22 cellular contexts compared by ENCODE assay signal in the genomic region with DNA sequence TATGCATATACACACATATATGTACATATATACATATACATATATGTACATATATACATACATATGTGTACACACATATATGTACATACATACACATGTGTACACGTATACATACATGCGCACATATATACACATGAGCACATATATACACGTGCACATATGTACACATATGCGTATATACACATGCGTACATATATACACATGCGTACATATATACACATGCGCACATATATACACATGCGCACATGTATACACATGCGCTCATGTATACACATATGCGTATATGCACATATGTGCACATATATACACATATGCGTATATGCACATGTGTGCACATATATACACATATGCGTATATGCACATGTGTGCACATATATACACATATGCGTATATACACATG.
DNase-seq lines count a peak whose midpoint lies in the region; ATAC-seq, FAIRE-seq and TF ChIP-seq lines count a peak whose summit lies in the region.
"Had no signal": no experiment of that assay in that cellular context is flagged by ENCODE, and none has a peak within 500 bp of the region (broad histone marks: within the 10 kb centered on the region; RNA-seq: fewer than 3 reads in every experiment).

No MANE protein-coding gene starts in this region.

- H3K36me3 Mint-ChIP-seq in endodermal cell (ENCODE audit: low read depth): no peaks in the 10 kb centered on the region
- H3K36me3 Mint-ChIP-seq: CD14-positive monocyte; CD8-positive, alpha-beta memory T cell had no signal

- H3K4me3 Mint-ChIP-seq in endodermal cell: no peak overlapping the region
- H3K4me3 Mint-ChIP-seq: CD14-positive monocyte; CD4-positive, alpha-beta T cell; CD8-positive, alpha-beta memory T cell; HFFc6 had no signal

- 88% methylated on average over 13 of the region's 13 CpGs for WGBS in HepG2 (ENCODE audit: low lambda C conversion rate)
- 93% methylated on average over 13 of the region's 13 CpGs for WGBS in right lobe of liver (ENCODE audit: insufficient coverage, low coverage, low lambda C conversion rate, missing lambda C conversion rate)
- WGBS in endodermal cell (ENCODE audit: insufficient coverage in 1 of 2, insufficient read length in 1 of 2), 2 experiments: 94 to 97% methylated on average over 11 to 13 of the region's 13 CpGs

- H3K9ac ChIP-seq in HepG2 (ENCODE audit: insufficient read depth, low read depth, low read length): no peak overlapping the region
- H3K9ac ChIP-seq in endodermal cell (ENCODE audit: extremely low read depth, low read length, poor library complexity, severe bottlenecking): no peak overlapping the region
- H3K9ac ChIP-seq: BLaER1 treated with 17β-estradiol and CSF1 and Interleukin-3, amounts not matched to agents 10 nM and 100 nM had no signal

- intact Hi-C loops in HepG2 (cut with micrococcal nuclease; ENCODE audit: unreplicated experiment): no loop called here
- intact Hi-C loops in right lobe of liver (cut with DNase I): no loop called here

- H3K27ac Mint-ChIP-seq in endodermal cell: no peak overlapping the region
- H3K27ac Mint-ChIP-seq: CD14-positive monocyte; CD4-positive, alpha-beta T cell; CD8-positive, alpha-beta memory T cell; HFFc6 had no signal

- no peaks in the 10 kb centered on the region for H4K20me1 ChIP-seq in HepG2 (ENCODE audit: insufficient read depth, low read length)
- H4K20me1 ChIP-seq: BLaER1 treated with 17β-estradiol and CSF1 and Interleukin-3, amounts not matched to agents 10 nM and 100 nM had no signal

- H3K27me3 ChIP-seq in HepG2 (ENCODE audit: control insufficient read depth in 1 of 2, insufficient read depth in 2 of 2, low read length in 2 of 2) (no peaks in the 10 kb centered on the region), right lobe of liver (no peaks in the 10 kb centered on the region), endodermal cell (ENCODE audit: control insufficient read depth, insufficient read depth, low read length, poor library complexity, severe bottlenecking) (no peaks in the 10 kb centered on the region)
- H3K27me3 ChIP-seq: BE2C; BLaER1 treated with 17β-estradiol and CSF1 and Interleukin-3, amounts not matched to agents 10 nM and 100 nM had no signal

- H3K4me3 ChIP-seq in HepG2 (replicated peaks in 1 of 3; ENCODE audit: insufficient read depth in 1 of 3, low read depth in 2 of 3, low read length in 3 of 3) (no peak overlapping the region), right lobe of liver (no peak overlapping the region), endodermal cell (ENCODE audit: low read length) (peak overlapping the region; percentile 64)
- H3K4me3 ChIP-seq: BLaER1 treated with 17β-estradiol and CSF1 and Interleukin-3, amounts not matched to agents 10 nM and 100 nM; HAP-1 had no signal

- no peak for DNase-seq in HepG2 (ENCODE audit: low spot score)
- no peak for DNase-seq in right lobe of liver
- no peak for DNase-seq in HTR-8/SVneo (ENCODE audit: insufficient read length, low spot score)
- no peak for DNase-seq in endodermal cell
- no peak for DNase-seq in KG1 (lab: John Stamatoyannopoulos, UW)
- no peak for DNase-seq in NAMALWA (ENCODE audit: low spot score)
- DNase-seq: ACHN; AML-193; BE2C; CD4-positive, alpha-beta T cell; CD8-positive, alpha-beta memory T cell; DMS53; DMS79 treated with DMSO at 0.1 percent for 48 hours; GF-D8; GOT3; HFFc6 had no signal

- no peaks in the 10 kb centered on the region for H3K36me3 ChIP-seq in HepG2 (replicated peaks in 1 of 2; ENCODE audit: control insufficient read depth in 1 of 2, insufficient read depth in 2 of 2, low read length in 2 of 2)
- no peaks in the 10 kb centered on the region for H3K36me3 ChIP-seq in right lobe of liver
- H3K36me3 ChIP-seq in endodermal cell (ENCODE audit: control insufficient read depth, insufficient read depth, low read length): no peaks in the 10 kb centered on the region
- H3K36me3 ChIP-seq: BE2C; BLaER1 treated with 17β-estradiol and CSF1 and Interleukin-3, amounts not matched to agents 10 nM and 100 nM; HAP-1 had no signal

- POLR2A ChIA-PET in HepG2 (lab: Yijun Ruan, JAX): no interaction called here

- H3K27ac ChIP-seq in HepG2 (ENCODE audit: extremely low read length, insufficient read depth, low read length): no peak overlapping the region
- H3K27ac ChIP-seq in right lobe of liver: no peak overlapping the region
- no peak overlapping the region for H3K27ac ChIP-seq in endodermal cell (ENCODE audit: low read depth, low read length)
- H3K27ac ChIP-seq: 22Rv1; BLaER1 treated with 17β-estradiol and CSF1 and Interleukin-3, amounts not matched to agents 10 nM and 100 nM had no signal

- in situ Hi-C loops in HepG2 (cut with HindIII; ENCODE audit: extremely low pct_ligation_motif_present, low pct_unique_long_range_greater_than_20kb): no loop called here

- FAIRE-seq in HepG2 (lab: Jason Lieb, UNC) (no peak), HTR-8/SVneo (lab: Jason Lieb, UNC) (peak; percentile 42)
- FAIRE-seq: H54 had no signal

- TF ChIP-seq RAD21 in HepG2 (CRISPR knock-in tag; IDR thresholded peaks at IDR 0.05): no peak

- no peak overlapping the region for H3K4me2 ChIP-seq in HepG2 (ENCODE audit: low read depth, low read length)
- H3K4me2 ChIP-seq: BLaER1 treated with 17β-estradiol and CSF1 and Interleukin-3, amounts not matched to agents 10 nM and 100 nM had no signal

- peaks cover 23% of the 10 kb centered on the region for H3K9me3 Mint-ChIP-seq in endodermal cell

- no peak for TF ChIP-seq EP300 in HepG2 (IDR thresholded peaks at IDR 0.05; ENCODE audit: low read depth in 2 of 2, low read length in 2 of 2)
- TF ChIP-seq EP300 in HepG2 (CRISPR knock-in tag; IDR thresholded peaks at IDR 0.05; ENCODE audit: borderline replicate concordance): no peak

- ATAC-seq in HepG2 (no peak), right lobe of liver (no peak), GM18520 (IDR thresholded peaks at IDR 0.05; ENCODE audit: unreplicated experiment) (no peak)

- TF ChIP-seq CTCF in HepG2 (CRISPR knock-in tag; IDR thresholded peaks at IDR 0.05) (no peak), right lobe of liver (IDR thresholded peaks at IDR 0.05) (no peak), endodermal cell (conservative IDR thresholded peaks at IDR 0.05) (no peak)

- no peak overlapping the region for H2AFZ ChIP-seq in HepG2 (ENCODE audit: low read length)

- no peaks in the 10 kb centered on the region for H3K4me1 Mint-ChIP-seq in endodermal cell
- H3K4me1 Mint-ChIP-seq: CD14-positive monocyte; CD8-positive, alpha-beta memory T cell had no signal

- TF ChIP-seq POLR2A in HepG2 (IDR thresholded peaks at IDR 0.05; ENCODE audit: insufficient read depth in 1 of 2, low read depth in 2 of 2, low read length in 2 of 2) (no peak), right lobe of liver (IDR thresholded peaks at IDR 0.05) (no peak)

- CTCF ChIA-PET in HepG2 (lab: Yijun Ruan, JAX; ENCODE audit: low intra/inter-chr PET ratio, low total read pairs): no interaction called here

- peaks cover 53% of the 10 kb centered on the region for H3K9me3 ChIP-seq in HepG2 (ENCODE audit: low read length)
- peaks cover 0 to 3% (median 0%) of the 10 kb centered on the region in 4 donors for H3K9me3 ChIP-seq in right lobe of liver
- peaks cover 17% of the 10 kb centered on the region for H3K9me3 ChIP-seq in endodermal cell (ENCODE audit: control insufficient read depth, low read length)
- H3K9me3 ChIP-seq: BE2C, HAP-1 had no signal

- BruUV-seq in HepG2 (replicated peaks; lab: Mats Ljungman, UMichigan): no TSS peak

- H3K4me1 ChIP-seq in HepG2 (ENCODE audit: insufficient read depth, low read length) (no peaks in the 10 kb centered on the region), right lobe of liver (no peaks in the 10 kb centered on the region), endodermal cell (ENCODE audit: control insufficient read depth, insufficient read depth, low read length) (no peaks in the 10 kb centered on the region)
- H3K4me1 ChIP-seq: BE2C; BLaER1 treated with 17β-estradiol and CSF1 and Interleukin-3, amounts not matched to agents 10 nM and 100 nM; HAP-1 had no signal

- H3K27me3 Mint-ChIP-seq in endodermal cell (ENCODE audit: insufficient read depth): no peaks in the 10 kb centered on the region
- H3K27me3 Mint-ChIP-seq: CD4-positive, alpha-beta T cell; CD8-positive, alpha-beta memory T cell had no signal

- H3K79me2 ChIP-seq in HepG2 (ENCODE audit: insufficient read depth, low read length): no peaks in the 10 kb centered on the region

TF ChIP-seq in HepG2, 621 proteins besides CTCF, POLR2A, EP300 and RAD21:
- no peak for TF ChIP-seq ZNF724P (CRISPR knock-in tag; IDR thresholded peaks at IDR 0.05; ENCODE audit: borderline replicate concordance)
- TF ChIP-seq, protein P1, sequence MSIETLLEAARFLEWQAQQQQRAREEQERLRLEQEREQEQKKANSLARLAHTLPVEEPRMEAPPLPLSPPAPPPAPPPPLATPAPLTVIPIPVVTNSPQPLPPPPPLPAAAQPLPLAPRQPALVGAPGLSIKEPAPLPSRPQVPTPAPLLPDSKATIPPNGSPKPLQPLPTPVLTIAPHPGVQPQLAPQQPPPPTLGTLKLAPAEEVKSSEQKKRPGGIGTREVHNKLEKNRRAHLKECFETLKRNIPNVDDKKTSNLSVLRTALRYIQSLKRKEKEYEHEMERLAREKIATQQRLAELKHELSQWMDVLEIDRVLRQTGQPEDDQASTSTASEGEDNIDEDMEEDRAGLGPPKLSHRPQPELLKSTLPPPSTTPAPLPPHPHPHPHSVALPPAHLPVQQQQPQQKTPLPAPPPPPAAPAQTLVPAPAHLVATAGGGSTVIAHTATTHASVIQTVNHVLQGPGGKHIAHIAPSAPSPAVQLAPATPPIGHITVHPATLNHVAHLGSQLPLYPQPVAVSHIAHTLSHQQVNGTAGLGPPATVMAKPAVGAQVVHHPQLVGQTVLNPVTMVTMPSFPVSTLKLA (IDR thresholded peaks at IDR 0.05): peak; percentile 62
